13 cellular contexts compared by ENCODE assay signal in the genomic region with DNA sequence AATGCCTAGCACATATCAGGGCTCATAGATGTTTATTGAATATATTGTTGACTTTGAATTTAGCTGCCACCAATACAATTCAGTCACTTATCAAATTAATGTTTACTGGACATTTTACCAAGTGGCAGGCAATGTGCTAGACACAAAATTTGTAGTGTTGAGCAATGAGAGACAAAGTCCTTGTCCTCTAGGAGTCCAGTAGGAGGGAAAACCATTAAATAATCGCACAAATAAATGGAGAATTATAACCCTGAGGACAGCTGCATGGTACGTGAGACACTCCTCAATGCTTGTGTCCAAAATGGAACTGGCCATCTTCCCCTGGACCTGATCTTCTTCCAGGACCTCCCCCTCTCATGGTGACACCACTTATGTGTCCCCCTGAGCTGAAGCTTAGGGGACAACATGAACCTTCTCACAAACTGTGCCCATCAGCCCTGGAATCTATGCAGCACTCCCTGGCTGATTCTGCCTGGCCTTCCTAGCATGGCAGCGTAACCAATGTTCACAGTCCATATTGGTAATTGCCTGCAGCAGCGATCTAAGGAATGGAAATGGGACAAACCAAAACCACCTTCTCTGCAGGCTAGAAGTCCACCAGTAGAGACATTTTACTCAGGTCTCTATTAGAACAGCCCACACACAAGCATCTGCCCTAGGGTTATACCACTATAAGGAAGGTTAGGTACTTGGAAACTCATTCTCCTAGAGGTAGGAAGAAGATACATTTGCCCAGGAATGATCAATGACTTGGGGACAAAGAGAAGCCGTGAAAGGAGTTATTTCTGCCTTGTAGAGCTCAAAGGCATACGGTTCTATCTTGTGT.
DNase-seq lines count a peak whose midpoint lies in the region; ATAC-seq and TF ChIP-seq lines count a peak whose summit lies in the region.
"Had no signal": no experiment of that assay in that cellular context is flagged by ENCODE, and none has a peak within 500 bp of the region (broad histone marks: within the 10 kb centered on the region; RNA-seq: fewer than 3 reads in every experiment).

No MANE protein-coding gene starts in this region.

- no peaks in the 10 kb centered on the region for H3K79me2 ChIP-seq in H9 (ENCODE audit: insufficient read depth, low read length)

- H3K27me3 Mint-ChIP-seq in MCF 10A (ENCODE audit: insufficient read depth, unreplicated experiment): no peaks in the 10 kb centered on the region
- H3K27me3 Mint-ChIP-seq in H9 (ENCODE audit: low read depth): no peaks in the 10 kb centered on the region; the same call in 1 of the 2 replicates

- no peak overlapping the region for H2BK120ac ChIP-seq in H9 (ENCODE audit: low read depth, low read length, poor library complexity, severe bottlenecking)

- no peak overlapping the region for H3K14ac ChIP-seq in H9 (ENCODE audit: insufficient read depth, low read length)

- ATAC-seq in Panc1: peak; percentile 73
- ATAC-seq in right lobe of liver: peak; percentile 70 to 76 (median 74)
- ATAC-seq in HG03175 (IDR thresholded peaks at IDR 0.05; ENCODE audit: unreplicated experiment): no peak

- H3K9ac ChIP-seq in H9 (ENCODE audit: extremely low read depth, insufficient read length, low read length): no peak overlapping the region
- H3K9ac ChIP-seq: BLaER1 had no signal

- no peaks in the 10 kb centered on the region for H3K36me3 ChIP-seq in breast epithelium
- no peaks in the 10 kb centered on the region for H3K36me3 ChIP-seq in Panc1 (ENCODE audit: control insufficient read depth, insufficient read depth, low read length)
- H3K36me3 ChIP-seq in right lobe of liver: no peaks in the 10 kb centered on the region
- H3K36me3 ChIP-seq in tibial artery: no peaks in the 10 kb centered on the region
- H3K36me3 ChIP-seq: BLaER1, Peyer's patch had no signal

- H3K4me1 Mint-ChIP-seq in MCF 10A (ENCODE audit: insufficient read depth, unreplicated experiment) (peaks cover 5% of the 10 kb centered on the region), H9 (peaks cover 16 to 19% of the 10 kb centered on the region in 2 experiments)

- no peak for TF ChIP-seq CTCF in MCF 10A (IDR thresholded peaks at IDR 0.05; ENCODE audit: unreplicated experiment)
- no peak for TF ChIP-seq CTCF in breast epithelium (IDR thresholded peaks at IDR 0.05)
- TF ChIP-seq CTCF in Panc1 (IDR thresholded peaks at IDR 0.05): 0 out of 2 replicates have a peak, but pooled peaks have one; percentile 10
- no peak for TF ChIP-seq CTCF in right lobe of liver (IDR thresholded peaks at IDR 0.05)
- no peak for TF ChIP-seq CTCF in tibial artery (IDR thresholded peaks at IDR 0.05)
- no peak for TF ChIP-seq CTCF in H9 (conservative IDR thresholded peaks at IDR 0.05)

- no peak overlapping the region for H3K23ac ChIP-seq in H9 (ENCODE audit: insufficient read length, low read depth, low read length)

- H3K56ac ChIP-seq in H9 (ENCODE audit: insufficient read length, low read depth, low read length): no peak overlapping the region

- CTCF ChIA-PET in MCF 10A (lab: Yijun Ruan, JAX): interaction anchor here (0.5 to 8.1 kb wide), 30 partner anchors 11 to 1166 kb away, joined by 3 to 140 read pairs (median 5); a partner anchor contains a TSS
- CTCF ChIA-PET in Panc1 (lab: Charles Lee): interaction anchor here (0.6 to 1.9 kb wide), 3 partner anchors 9 to 88 kb away, joined by 5 to 12 read pairs (median 7); no protein-coding TSS in a partner anchor

- H3K36me3 Mint-ChIP-seq in MCF 10A (ENCODE audit: insufficient read depth, unreplicated experiment) (peaks cover 6% of the 10 kb centered on the region), H9 (ENCODE audit: insufficient read depth in 1 of 3, low read depth in 3 of 3) (no peaks in the 10 kb centered on the region)
- H3K36me3 Mint-ChIP-seq: CD4-positive, alpha-beta memory T cell had no signal

- no peak overlapping the region for H4K8ac ChIP-seq in H9 (replicated peaks; ENCODE audit: insufficient read length, low read depth, low read length)

- TF ChIP-seq POLR2A in breast epithelium (IDR thresholded peaks at IDR 0.05) (no peak), right lobe of liver (IDR thresholded peaks at IDR 0.05) (no peak)

- POLR2A ChIA-PET in MCF 10A (lab: Yijun Ruan, JAX): interaction anchor here (0.7 to 1.2 kb wide), 3 partner anchors 34 to 463 kb away, joined by 3 to 4 read pairs (median 3); no protein-coding TSS in a partner anchor
- POLR2A ChIA-PET in Panc1 (lab: Charles Lee): no interaction called here

- H3K4ac ChIP-seq in H9 (ENCODE audit: low read depth, low read length): no peak overlapping the region

- H3K4me2 ChIP-seq in H9 (ENCODE audit: insufficient read depth, insufficient read length, low read length): no peak overlapping the region
- H3K4me2 ChIP-seq: BLaER1 had no signal

- H2BK20ac ChIP-seq in H9 (ENCODE audit: low read depth, low read length, poor library complexity, severe bottlenecking): no peak overlapping the region

- no peak overlapping the region for H2AFZ ChIP-seq in H9 (ENCODE audit: low read length)

- no peak overlapping the region for H3T11ph ChIP-seq in H9 (ENCODE audit: low read length)

- no peak overlapping the region for H2BK15ac ChIP-seq in H9 (ENCODE audit: low read depth, low read length)

- H2BK12ac ChIP-seq in H9 (ENCODE audit: insufficient read length, low read depth, low read length): no peak overlapping the region

- no peaks in the 10 kb centered on the region for H3K79me1 ChIP-seq in H9 (ENCODE audit: insufficient read depth, low read depth, low read length, poor library complexity, severe bottlenecking)

- in situ Hi-C loops in Panc1 (cut with HindIII; ENCODE audit: low pct_unique_long_range_greater_than_20kb, low sequenced_read_pairs): no loop called here

- no peaks in the 10 kb centered on the region for H4K20me1 ChIP-seq in H9 (ENCODE audit: control insufficient read depth, insufficient read depth, insufficient read length)
- H4K20me1 ChIP-seq: BLaER1 had no signal

- H3K9me3 ChIP-seq in breast epithelium: no peaks in the 10 kb centered on the region
- no peaks in the 10 kb centered on the region for H3K9me3 ChIP-seq in Panc1 (ENCODE audit: control insufficient read depth, insufficient read depth, low read depth, low read length)
- no peaks in the 10 kb centered on the region for H3K9me3 ChIP-seq in right lobe of liver
- no peaks in the 10 kb centered on the region for H3K9me3 ChIP-seq in tibial artery
- no peaks in the 10 kb centered on the region for H3K9me3 ChIP-seq in H9 (ENCODE audit: control insufficient read depth, low read depth, low read length)
- H3K9me3 ChIP-seq: BLaER1, Peyer's patch had no signal

- BruUV-seq in MCF 10A (replicated peaks; lab: Mats Ljungman, UMichigan): no TSS peak
- BruUV-seq in Panc1 (replicated peaks; lab: Mats Ljungman, UMichigan): no TSS peak

- DNase-seq in MCF 10A (ENCODE audit: unreplicated experiment) (no peak), breast epithelium (ENCODE audit: low spot score in 2 of 2) (no peak), Panc1 (ENCODE audit: low read depth, low spot score) (no peak), right lobe of liver (no peak), tibial artery (no peak), H9 (no peak), amygdala (lab: John Stamatoyannopoulos, UW) (no peak)
- DNase-seq: NCI-H187 treated with DMSO at 0.1 percent for 48 hours, NCI-H524 treated with DMSO at 0.1 percent for 48 hours had no signal

- H2AK5ac ChIP-seq in H9 (ENCODE audit: insufficient read length, low read length): no peak overlapping the region

- H3K4me3 Mint-ChIP-seq in MCF 10A (ENCODE audit: unreplicated experiment): no peak overlapping the region
- H3K4me3 Mint-ChIP-seq in H9: no peak overlapping the region
- H3K4me3 Mint-ChIP-seq: CD4-positive, alpha-beta memory T cell had no signal

- 52% methylated on average over 6 of the region's 6 CpGs for WGBS in right lobe of liver (ENCODE audit: insufficient coverage, low coverage, low lambda C conversion rate, missing lambda C conversion rate)
- WGBS in H9 (ENCODE audit: extremely low coverage, insufficient read length, low lambda C conversion rate): no CpG with 5 or more reads among the region's 6 CpGs

- no peak overlapping the region for H4K5ac ChIP-seq in H9 (ENCODE audit: insufficient read length, low read depth, low read length)

- no peaks in the 10 kb centered on the region for H3K9me3 Mint-ChIP-seq in MCF 10A (ENCODE audit: unreplicated experiment)
- H3K9me3 Mint-ChIP-seq in H9: no peaks in the 10 kb centered on the region
- H3K9me3 Mint-ChIP-seq: CD4-positive, alpha-beta memory T cell had no signal

- H2BK5ac ChIP-seq in H9 (ENCODE audit: insufficient read length, low read length): no peak overlapping the region

- H3K18ac ChIP-seq in H9 (ENCODE audit: insufficient read length, low read depth, low read length): no peak overlapping the region

- H3K27me3 ChIP-seq in breast epithelium: no peaks in the 10 kb centered on the region
- no peaks in the 10 kb centered on the region for H3K27me3 ChIP-seq in Panc1 (ENCODE audit: control insufficient read depth, insufficient read depth, low read length)
- H3K27me3 ChIP-seq in right lobe of liver: no peaks in the 10 kb centered on the region
- no peaks in the 10 kb centered on the region for H3K27me3 ChIP-seq in tibial artery
- H3K27me3 ChIP-seq in H9 (ENCODE audit: insufficient read depth, low read length): no peaks in the 10 kb centered on the region
- H3K27me3 ChIP-seq: BLaER1, Peyer's patch had no signal

- H3K23me2 ChIP-seq in H9 (ENCODE audit: insufficient read length, low read depth, low read length, poor library complexity, severe bottlenecking): no peaks in the 10 kb centered on the region

- H3K27ac ChIP-seq in breast epithelium (no peak overlapping the region), Panc1 (ENCODE audit: low read length) (no peak overlapping the region), right lobe of liver (peak overlapping the region in 1 of 3 donors; percentile 39), tibial artery (peak overlapping the region; percentile 10 to 37), H9 (ENCODE audit: insufficient read length, low read depth, low read length) (no peak overlapping the region)
- H3K27ac ChIP-seq: BLaER1, Peyer's patch had no signal

- no peak overlapping the region for H3K4me3 ChIP-seq in breast epithelium
- H3K4me3 ChIP-seq in Panc1 (ENCODE audit: low read depth in 2 of 2, low read length in 2 of 2): no peak overlapping the region
- no peak overlapping the region for H3K4me3 ChIP-seq in right lobe of liver
- H3K4me3 ChIP-seq in tibial artery: no peak overlapping the region
- H3K4me3 ChIP-seq: BLaER1, Peyer's patch had no signal

- no peak overlapping the region for H4K91ac ChIP-seq in H9 (ENCODE audit: insufficient read length, low read depth, low read length)

- H3K4me1 ChIP-seq in breast epithelium: no peaks in the 10 kb centered on the region
- H3K4me1 ChIP-seq in Panc1 (ENCODE audit: control insufficient read depth, insufficient read depth, low read length): no peaks in the 10 kb centered on the region; the same call in 1 of the 2 replicates
- peaks cover 0 to 22% (median 6%) of the 10 kb centered on the region in 4 donors for H3K4me1 ChIP-seq in right lobe of liver
- H3K4me1 ChIP-seq in tibial artery: peaks cover 0 to 37% (median 4%) of the 10 kb centered on the region in 4 donors
- no peaks in the 10 kb centered on the region for H3K4me1 ChIP-seq in H9 (ENCODE audit: insufficient read depth, low read length)
- H3K4me1 ChIP-seq: Peyer's patch had no signal

- H3K27ac Mint-ChIP-seq in MCF 10A (ENCODE audit: low read depth, unreplicated experiment) (peak overlapping the region; percentile 29), H9 (no peak overlapping the region)
- H3K27ac Mint-ChIP-seq: CD4-positive, alpha-beta memory T cell had no signal

- intact Hi-C loops in MCF 10A (cut with micrococcal nuclease) (loop anchor here (1.0 to 5.0 kb wide), 5 partner anchors 35 to 272 kb away; no protein-coding TSS in a partner anchor), breast epithelium (cut with DNase I; ENCODE audit: low total_unique reads) (no loop called here), Panc1 (cut with micrococcal nuclease; ENCODE audit: unreplicated experiment) (loop anchor here (1.0 to 2.0 kb wide), 2 partner anchors 44 to 89 kb away; no protein-coding TSS in a partner anchor), right lobe of liver (cut with DNase I) (no loop called here), tibial artery (cut with DNase I; ENCODE audit: low total_unique reads) (loop anchor here (5.0 kb wide), 2 partner anchors 47 to 87 kb away; no protein-coding TSS in a partner anchor)

Comparison
In these comparisons a context has a peak if more than half of its experiments do, and no peak if none do; other contexts are left out.
1. intact Hi-C loops: an anchor here in MCF 10A (1.0 to 5.0 kb wide), Panc1 (1.0 to 2.0 kb wide) and tibial artery (5.0 kb wide); none called in breast epithelium and right lobe of liver.
2. H3K27ac ChIP-seq: peak in tibial artery (2 of 2); none in breast epithelium (0 of 2), Panc1 (single experiment) and H9 (single experiment).